In genomic region chr10:12022580-12023257, GRCh38 we compare ENCODE assay signal across 15 cellular contexts. TPM values are rescaled to one million over a fixed set of nuclear protein-coding genes. Genes with fewer than 3 reads are reported as not detected.
A peak's percentile ranks its signal among the peaks of the same experiment; 100 is the strongest.
DNase-seq lines count a peak whose midpoint lies in the region; ATAC-seq lines count a peak whose summit lies in the region.
"Had no signal": no experiment of that assay in that cellular context is flagged by ENCODE, and none has a peak within 500 bp of the region (broad histone marks: within the 10 kb centered on the region; RNA-seq: fewer than 3 reads in every experiment).

No MANE protein-coding gene starts in this region.

- peak overlapping the region; percentile 61 for H3K27ac Mint-ChIP-seq in activated naive CD8-positive, alpha-beta T cell
- H3K27ac Mint-ChIP-seq in activated naive CD8-positive, alpha-beta T cell treated with anti-CD3 and anti-CD28 coated beads, Interleukin-2, amount 50 U/mL, for 24 hours, result no peak overlapping the region
- H3K27ac Mint-ChIP-seq in IgD-negative memory B cell, result peak overlapping the region; percentile 33 to 68 (median 53)
- H3K27ac Mint-ChIP-seq in activated naive CD8-positive, alpha-beta T cell treated with anti-CD3 and anti-CD28 coated beads, Interleukin-2, amount 10 ng/mL, durations not matched to agents 7 days and 5 days, result peak overlapping the region; percentile 77
- H3K27ac Mint-ChIP-seq in stimulated activated effector memory CD8-positive, alpha-beta T cell treated with anti-CD3 and anti-CD28 coated beads, Interleukin-12 subunit alpha, Interleukin-12 subunit beta, amount 100 ng/mL, for 72 hours, result peak overlapping the region; percentile 56

- POLR2A ChIA-PET in activated naive CD8-positive, alpha-beta T cell treated with anti-CD3 and anti-CD28 coated beads, Interleukin-2, amount 10 ng/mL, durations not matched to agents 7 days and 5 days (lab: Charles Lee), result no interaction called here

- DNase-seq in activated naive CD8-positive, alpha-beta T cell treated with anti-CD3 and anti-CD28 coated beads, Interleukin-2, amount 50 U/mL, for 24 hours, result no peak
- DNase-seq in activated naive CD8-positive, alpha-beta T cell treated with anti-CD3 and anti-CD28 coated beads, Interleukin-2, amount 10 ng/mL, durations not matched to agents 7 days and 5 days, result no peak
- no peak for DNase-seq in stimulated activated effector memory CD8-positive, alpha-beta T cell treated with anti-CD3 and anti-CD28 coated beads, Interleukin-12 subunit alpha, Interleukin-12 subunit beta, amount 100 ng/mL, for 72 hours (ENCODE audit: low spot score in 2 of 2)
- DNase-seq in NCI-H1092 (lab: John Stamatoyannopoulos, UW), result no peak
- DNase-seq: activated CD8-positive, alpha-beta memory T cell treated with anti-CD3 and anti-CD28 coated beads, Interleukin-2, amount 50 U/mL, for 48 hours; AML-193; cortex of kidney; DMS79; heart right ventricle; psoas muscle had no signal

- H3K27me3 Mint-ChIP-seq in activated naive CD8-positive, alpha-beta T cell, result no peaks in the 10 kb centered on the region
- H3K27me3 Mint-ChIP-seq in activated naive CD8-positive, alpha-beta T cell treated with anti-CD3 and anti-CD28 coated beads, Interleukin-2, amount 50 U/mL, for 24 hours, result no peaks in the 10 kb centered on the region
- H3K27me3 Mint-ChIP-seq in IgD-negative memory B cell, result no peaks in the 10 kb centered on the region
- no peaks in the 10 kb centered on the region for H3K27me3 Mint-ChIP-seq in activated naive CD8-positive, alpha-beta T cell treated with anti-CD3 and anti-CD28 coated beads, Interleukin-2, amount 10 ng/mL, durations not matched to agents 7 days and 5 days

- H3K4me3 Mint-ChIP-seq in activated naive CD8-positive, alpha-beta T cell, result peak overlapping the region; percentile 59
- no peak overlapping the region for H3K4me3 Mint-ChIP-seq in activated naive CD8-positive, alpha-beta T cell treated with anti-CD3 and anti-CD28 coated beads, Interleukin-2, amount 50 U/mL, for 24 hours
- peak overlapping the region; percentile 11 to 65 (median 48) for H3K4me3 Mint-ChIP-seq in IgD-negative memory B cell
- peak overlapping the region; percentile 67 for H3K4me3 Mint-ChIP-seq in activated naive CD8-positive, alpha-beta T cell treated with anti-CD3 and anti-CD28 coated beads, Interleukin-2, amount 10 ng/mL, durations not matched to agents 7 days and 5 days
- H3K4me3 Mint-ChIP-seq in stimulated activated effector memory CD8-positive, alpha-beta T cell treated with anti-CD3 and anti-CD28 coated beads, Interleukin-12 subunit alpha, Interleukin-12 subunit beta, amount 100 ng/mL, for 72 hours, result no peak overlapping the region

- peaks cover 45% of the 10 kb centered on the region for H3K4me1 Mint-ChIP-seq in activated naive CD8-positive, alpha-beta T cell (ENCODE audit: low read depth)
- H3K4me1 Mint-ChIP-seq in activated naive CD8-positive, alpha-beta T cell treated with anti-CD3 and anti-CD28 coated beads, Interleukin-2, amount 50 U/mL, for 24 hours, result peaks cover 29% of the 10 kb centered on the region
- peaks cover 19 to 30% (median 28%) of the 10 kb centered on the region in 3 donors for H3K4me1 Mint-ChIP-seq in IgD-negative memory B cell
- H3K4me1 Mint-ChIP-seq in activated naive CD8-positive, alpha-beta T cell treated with anti-CD3 and anti-CD28 coated beads, Interleukin-2, amount 10 ng/mL, durations not matched to agents 7 days and 5 days, result peaks cover 16% of the 10 kb centered on the region
- H3K4me1 Mint-ChIP-seq in stimulated activated effector memory CD8-positive, alpha-beta T cell treated with anti-CD3 and anti-CD28 coated beads, Interleukin-12 subunit alpha, Interleukin-12 subunit beta, amount 100 ng/mL, for 72 hours, result peaks cover 8% of the 10 kb centered on the region

- ATAC-seq in activated naive CD8-positive, alpha-beta T cell treated with anti-CD3 and anti-CD28 coated beads, Interleukin-2, amount 50 U/mL, for 24 hours, result no peak
- ATAC-seq in activated naive CD8-positive, alpha-beta T cell treated with anti-CD3 and anti-CD28 coated beads, Interleukin-2, amount 10 ng/mL, durations not matched to agents 7 days and 5 days (ENCODE audit: low read depth), result no peak
- no peak for ATAC-seq in stimulated activated effector memory CD8-positive, alpha-beta T cell treated with anti-CD3 and anti-CD28 coated beads, Interleukin-12 subunit alpha, Interleukin-12 subunit beta, amount 100 ng/mL, for 72 hours
- ATAC-seq in HG02884 (IDR thresholded peaks at IDR 0.05; ENCODE audit: unreplicated experiment) (no peak), GM19455 (IDR thresholded peaks at IDR 0.05; ENCODE audit: unreplicated experiment) (no peak)
- ATAC-seq: esophagus mucosa, heart right ventricle, psoas muscle had no signal

- no peaks in the 10 kb centered on the region for H3K9me3 Mint-ChIP-seq in activated naive CD8-positive, alpha-beta T cell (ENCODE audit: low read depth)
- no peaks in the 10 kb centered on the region for H3K9me3 Mint-ChIP-seq in activated naive CD8-positive, alpha-beta T cell treated with anti-CD3 and anti-CD28 coated beads, Interleukin-2, amount 50 U/mL, for 24 hours
- no peaks in the 10 kb centered on the region for H3K9me3 Mint-ChIP-seq in IgD-negative memory B cell
- H3K9me3 Mint-ChIP-seq in activated naive CD8-positive, alpha-beta T cell treated with anti-CD3 and anti-CD28 coated beads, Interleukin-2, amount 10 ng/mL, durations not matched to agents 7 days and 5 days, result no peaks in the 10 kb centered on the region
- H3K9me3 Mint-ChIP-seq in stimulated activated effector memory CD8-positive, alpha-beta T cell treated with anti-CD3 and anti-CD28 coated beads, Interleukin-12 subunit alpha, Interleukin-12 subunit beta, amount 100 ng/mL, for 72 hours, result no peaks in the 10 kb centered on the region

- peaks cover 8% of the 10 kb centered on the region for H3K36me3 Mint-ChIP-seq in activated naive CD8-positive, alpha-beta T cell
- peaks cover 24% of the 10 kb centered on the region for H3K36me3 Mint-ChIP-seq in activated naive CD8-positive, alpha-beta T cell treated with anti-CD3 and anti-CD28 coated beads, Interleukin-2, amount 50 U/mL, for 24 hours (ENCODE audit: low read depth)
- peaks cover 10% of the 10 kb centered on the region for H3K36me3 Mint-ChIP-seq in IgD-negative memory B cell
- H3K36me3 Mint-ChIP-seq in activated naive CD8-positive, alpha-beta T cell treated with anti-CD3 and anti-CD28 coated beads, Interleukin-2, amount 10 ng/mL, durations not matched to agents 7 days and 5 days, result peaks cover 18% of the 10 kb centered on the region
- peaks cover 78% of the 10 kb centered on the region for H3K36me3 Mint-ChIP-seq in stimulated activated effector memory CD8-positive, alpha-beta T cell treated with anti-CD3 and anti-CD28 coated beads, Interleukin-12 subunit alpha, Interleukin-12 subunit beta, amount 100 ng/mL, for 72 hours

RNA-seq across cellular contexts. Expression of gene UPF2, which starts 19.9 kb away (rescaled TPM):
- 32.2 TPM for polyA plus RNA-seq in IgD-negative memory B cell
- total RNA-seq in activated naive CD8-positive, alpha-beta T cell treated with anti-CD3 and anti-CD28 coated beads, Interleukin-2, amount 10 ng/mL, durations not matched to agents 7 days and 5 days, result 10 to 100 TPM; 30.4 to 31.0 TPM

RNA-seq across cellular contexts. Expression of gene DHTKD1, which starts 46.0 kb away (rescaled TPM):
- polyA plus RNA-seq in IgD-negative memory B cell, result 26.3 TPM
- 10 to 100 TPM; 18.3 to 19.2 TPM for total RNA-seq in activated naive CD8-positive, alpha-beta T cell treated with anti-CD3 and anti-CD28 coated beads, Interleukin-2, amount 10 ng/mL, durations not matched to agents 7 days and 5 days

Comparison
In these comparisons a context has a peak if more than half of its experiments do, and no peak if none do; other contexts are left out.
1. H3K4me3 Mint-ChIP-seq: peak in activated naive CD8-positive, alpha-beta T cell (single experiment), IgD-negative memory B cell (4 of 4) and activated naive CD8-positive, alpha-beta T cell treated with anti-CD3 and anti-CD28 coated beads, Interleukin-2, amount 10 ng/mL, durations not matched to agents 7 days and 5 days (single experiment); none in activated naive CD8-positive, alpha-beta T cell treated with anti-CD3 and anti-CD28 coated beads, Interleukin-2, amount 50 U/mL, for 24 hours (single experiment) and stimulated activated effector memory CD8-positive, alpha-beta T cell treated with anti-CD3 and anti-CD28 coated beads, Interleukin-12 subunit alpha, Interleukin-12 subunit beta, amount 100 ng/mL, for 72 hours (single experiment).